In genomic region chr2:102313025-102313424, GRCh38 we compare ENCODE assay signal across 21 cellular contexts. TPM values are rescaled to one million over a fixed set of nuclear protein-coding genes. Genes with fewer than 3 reads are reported as not detected.
DNase-seq lines count a peak whose midpoint lies in the region; ATAC-seq and TF ChIP-seq lines count a peak whose summit lies in the region.
"Had no signal": no experiment of that assay in that cellular context is flagged by ENCODE, and none has a peak within 500 bp of the region (broad histone marks: within the 10 kb centered on the region; RNA-seq: fewer than 3 reads in every experiment).

No MANE protein-coding gene starts in this region.

- H4K91ac ChIP-seq in IMR-90 (ENCODE audit: insufficient read depth, low read depth, low read length), result no peak overlapping the region; the same call in 1 of the 2 replicates

- intact Hi-C loops in IMR-90 (cut with micrococcal nuclease), result no loop called here
- intact Hi-C loops in CD4-positive, alpha-beta T cell (cut with DNase I, micrococcal nuclease), result no loop called here

- no CpG with 5 or more reads among the region's 2 CpGs for WGBS in IMR-90 (ENCODE audit: extremely low coverage in 2 of 2, insufficient read length in 1 of 2), 2 experiments

- H3K18ac ChIP-seq in IMR-90 (ENCODE audit: low read depth, low read length), result peak overlapping the region; percentile 39; the same call in 1 of the 2 replicates

- H2BK15ac ChIP-seq in IMR-90 (ENCODE audit: low read depth, low read length), result 0 out of 3 replicates have a peak overlapping the region, but pooled peaks have one; percentile 37

- no peak overlapping the region for H3K27ac ChIP-seq in IMR-90 (ENCODE audit: insufficient read depth, low read length)
- peak overlapping the region; percentile 76 for H3K27ac ChIP-seq in brain microvascular endothelial cell
- no peak overlapping the region for H3K27ac ChIP-seq in CD4-positive, alpha-beta T cell (ENCODE audit: low read depth, low read length)
- H3K27ac ChIP-seq: C4-2B, cardiac muscle cell, neutrophil, sigmoid colon, vagina, WERI-Rb-1 had no signal

- H4K5ac ChIP-seq in IMR-90 (ENCODE audit: low read depth, low read length), result no peak overlapping the region

- H3K4me1 ChIP-seq in IMR-90 (ENCODE audit: control insufficient read depth, insufficient read depth, low read length), result peaks cover 10% of the 10 kb centered on the region
- H3K4me1 ChIP-seq: sigmoid colon, vagina had no signal

- peak overlapping the region in 1 of 2 experiments; percentile 59; a peak in 2 of 4 replicates for H4K8ac ChIP-seq in IMR-90 (ENCODE audit: low read depth in 2 of 2, low read length in 2 of 2)

- no peak overlapping the region for H3K27ac Mint-ChIP-seq in CD4-positive, alpha-beta T cell
- H3K27ac Mint-ChIP-seq: effector memory CD8-positive, alpha-beta T cell; mesothelial cell of epicardium; stimulated activated naive CD8-positive, alpha-beta T cell treated with anti-CD3 and anti-CD28 coated beads, Interleukin-15, Interleukin-2, amounts not matched to agents 100 ng/mL and 50 ng/mL, for 24 hours had no signal

- no TSS peak for BruUV-seq in IMR-90 (replicated peaks; lab: Mats Ljungman, UMichigan)

- peaks cover 4% of the 10 kb centered on the region for H3K27me3 Mint-ChIP-seq in CD4-positive, alpha-beta T cell
- H3K27me3 Mint-ChIP-seq: stimulated activated naive CD8-positive, alpha-beta T cell treated with anti-CD3 and anti-CD28 coated beads, Interleukin-15, Interleukin-2, amounts not matched to agents 100 ng/mL and 50 ng/mL, for 24 hours had no signal

- H3K4me2 ChIP-seq in IMR-90 (ENCODE audit: low read depth, low read length), result peak overlapping the region; percentile 44; the same call in 1 of the 2 replicates

- in situ Hi-C loops in IMR-90 (cut with MboI; ENCODE audit: low sequenced_read_pairs) (no loop called here), brain microvascular endothelial cell (cut with HindIII; ENCODE audit: low pct_ligation_motif_present, low sequenced_read_pairs) (no loop called here)

- POLR2A ChIA-PET in IMR-90 (lab: Charles Lee; ENCODE audit: unreplicated experiment), result no interaction called here
- POLR2A ChIA-PET in CD4-positive, alpha-beta T cell (lab: Charles Lee), result no interaction called here

- TF ChIP-seq POLR2A in IMR-90 (IDR thresholded peaks at IDR 0.05; ENCODE audit: low read depth, low read length), result peak; percentile 30; the same call in 1 of the 2 replicates

- TF ChIP-seq RAD21 in IMR-90 (IDR thresholded peaks at IDR 0.05; ENCODE audit: low read length), result no peak

- H3K4me3 Mint-ChIP-seq in CD4-positive, alpha-beta T cell, result no peak overlapping the region
- H3K4me3 Mint-ChIP-seq: effector memory CD8-positive, alpha-beta T cell; mesothelial cell of epicardium; stimulated activated naive CD8-positive, alpha-beta T cell treated with anti-CD3 and anti-CD28 coated beads, Interleukin-15, Interleukin-2, amounts not matched to agents 100 ng/mL and 50 ng/mL, for 24 hours had no signal

- TF ChIP-seq CTCF in AG10803 (conservative IDR thresholded peaks at IDR 0.05; ENCODE audit: low read length) (no peak), IMR-90 (conservative IDR thresholded peaks at IDR 0.05; ENCODE audit: low read depth, low read length) (no peak), brain microvascular endothelial cell (IDR thresholded peaks at IDR 0.05; ENCODE audit: low read depth, low read length, missing control alignments) (no peak), GM10266 (IDR thresholded peaks at IDR 0.05; ENCODE audit: control insufficient read depth, insufficient read depth, low read depth, missing control alignments) (no peak)
- no peak for TF ChIP-seq CTCF in CD4-positive, alpha-beta T cell (IDR thresholded peaks at IDR 0.05)

- H2AK5ac ChIP-seq in IMR-90 (ENCODE audit: low read depth, low read length), result no peak overlapping the region

- no peak overlapping the region for H3K9ac ChIP-seq in IMR-90 (ENCODE audit: low read depth, low read length)

- peak overlapping the region; percentile 77; the same call in 1 of the 2 replicates for H3K14ac ChIP-seq in IMR-90 (replicated peaks; ENCODE audit: low read depth, low read length)

- peak overlapping the region; percentile 61 for H2BK120ac ChIP-seq in IMR-90 (ENCODE audit: low read depth, low read length)

- no peak overlapping the region for H2AFZ ChIP-seq in IMR-90 (replicated peaks; ENCODE audit: low read length, poor library complexity)

- H3K4ac ChIP-seq in IMR-90 (ENCODE audit: low read depth, low read length), result peak overlapping the region; percentile 65; the same call in 1 of the 2 replicates

- H3K9me1 ChIP-seq in IMR-90 (ENCODE audit: insufficient read depth, low read length), result peaks cover 4% of the 10 kb centered on the region

- CTCF ChIA-PET in IMR-90 (lab: Yijun Ruan, JAX), result no interaction called here
- CTCF ChIA-PET in CD4-positive, alpha-beta T cell (lab: Charles Lee), result interaction anchor here (1.0 kb wide), 1 partner anchor 11 kb away, joined by 3 read pairs; no protein-coding TSS in a partner anchor

- no peak overlapping the region for H3K56ac ChIP-seq in IMR-90 (ENCODE audit: extremely low read depth, insufficient read depth, low read length)

- peak overlapping the region; percentile 59 for H2BK20ac ChIP-seq in IMR-90 (ENCODE audit: low read depth, low read length)

- dilution Hi-C loops in IMR-90 (cut with HindIII; ENCODE audit: low sequenced_read_pairs, unreplicated experiment), result no loop called here

- no peak overlapping the region for H3K4me3 ChIP-seq in AG10803 (ENCODE audit: low read length)
- H3K4me3 ChIP-seq in IMR-90 (ENCODE audit: insufficient read depth, low read depth, low read length), result no peak overlapping the region
- no peak overlapping the region for H3K4me3 ChIP-seq in brain microvascular endothelial cell (ENCODE audit: low read depth, low read length)
- H3K4me3 ChIP-seq: cardiac muscle cell, sigmoid colon, vagina had no signal

- H2BK5ac ChIP-seq in IMR-90 (ENCODE audit: low read depth, low read length, poor library complexity, severe bottlenecking), result peak overlapping the region; percentile 28

- H3K4me1 Mint-ChIP-seq in CD4-positive, alpha-beta T cell (ENCODE audit: low read depth), result no peaks in the 10 kb centered on the region
- H3K4me1 Mint-ChIP-seq: mesothelial cell of epicardium had no signal

- no peaks in the 10 kb centered on the region for H4K20me1 ChIP-seq in IMR-90 (ENCODE audit: insufficient read depth, low read length)

- ATAC-seq in IMR-90 (ENCODE audit: low read depth), result peak; percentile 83
- ATAC-seq in GM21717 (IDR thresholded peaks at IDR 0.05; ENCODE audit: unreplicated experiment), result no peak
- no peak for ATAC-seq in CD4-positive, alpha-beta T cell (ENCODE audit: poor library complexity)
- ATAC-seq: effector memory CD8-positive, alpha-beta T cell; HCT116 had no signal

- H3K79me1 ChIP-seq in IMR-90 (ENCODE audit: low read depth in 1 of 2, low read length in 2 of 2), result no peaks in the 10 kb centered on the region

- no peaks in the 10 kb centered on the region for H3K9me3 Mint-ChIP-seq in CD4-positive, alpha-beta T cell
- H3K9me3 Mint-ChIP-seq: effector memory CD8-positive, alpha-beta T cell; stimulated activated naive CD8-positive, alpha-beta T cell treated with anti-CD3 and anti-CD28 coated beads, Interleukin-15, Interleukin-2, amounts not matched to agents 100 ng/mL and 50 ng/mL, for 24 hours had no signal

- no peaks in the 10 kb centered on the region for H3K9me3 ChIP-seq in IMR-90 (ENCODE audit: control insufficient read depth, insufficient read depth, low read length)
- H3K9me3 ChIP-seq in CD4-positive, alpha-beta T cell (ENCODE audit: control insufficient read depth, low read length), result no peaks in the 10 kb centered on the region
- H3K9me3 ChIP-seq: neutrophil, sigmoid colon, vagina had no signal

- no peak overlapping the region for H3K23ac ChIP-seq in IMR-90 (ENCODE audit: low read depth, low read length)

- H3K36me3 ChIP-seq in IMR-90 (ENCODE audit: control insufficient read depth, insufficient read depth, low read length) (no peaks in the 10 kb centered on the region), brain microvascular endothelial cell (replicated peaks) (no peaks in the 10 kb centered on the region)
- H3K36me3 ChIP-seq: cardiac muscle cell, neutrophil, sigmoid colon, vagina, WERI-Rb-1 had no signal

- peak; percentile 22 for DNase-seq in AG10803 (ENCODE audit: low read depth)
- DNase-seq in IMR-90, result peak; percentile 95
- peak; percentile 84 for DNase-seq in brain microvascular endothelial cell
- DNase-seq in kidney tubule cell (ENCODE audit: low spot score), result peak; percentile 79
- DNase-seq in GM10266 (ENCODE audit: extremely low spot score), result no peak
- DNase-seq in CD4-positive, alpha-beta T cell, result no peak
- DNase-seq in stimulated activated naive CD4-positive, alpha-beta T cell treated with Interleukin-2 at 50 U/mL for 16 hours (lab: John Stamatoyannopoulos, UW), result no peak
- DNase-seq: activated naive CD4-positive, alpha-beta T cell; effector memory CD8-positive, alpha-beta T cell; NCI-H1694 treated with DMSO at 0.1 percent for 48 hours; NCI-H510A treated with DMSO at 0.1 percent for 48 hours; sigmoid colon; WERI-Rb-1 had no signal

- no peak overlapping the region for H2AK9ac ChIP-seq in IMR-90 (replicated peaks; ENCODE audit: low read depth, low read length, poor library complexity)

- H3K27me3 ChIP-seq in IMR-90 (ENCODE audit: control insufficient read depth, insufficient read depth, low read length) (peaks cover 2% of the 10 kb centered on the region; the same call in 1 of the 2 replicates), brain microvascular endothelial cell (replicated peaks) (no peaks in the 10 kb centered on the region)
- no peaks in the 10 kb centered on the region for H3K27me3 ChIP-seq in CD4-positive, alpha-beta T cell (ENCODE audit: control insufficient read depth, insufficient read depth, low read length)
- H3K27me3 ChIP-seq: cardiac muscle cell, neutrophil, sigmoid colon, vagina had no signal

- no peaks in the 10 kb centered on the region for H3K36me3 Mint-ChIP-seq in CD4-positive, alpha-beta T cell (ENCODE audit: low read depth)
- H3K36me3 Mint-ChIP-seq: mesothelial cell of epicardium had no signal

RNA-seq across cellular contexts. Expression of gene IL1RL1, which starts 1.7 kb away (rescaled TPM):
- under 0.01 TPM in 2 replicates for total RNA-seq in IMR-90 (2012; rRNA removed)
- polyA plus RNA-seq in IMR-90 (2012; rRNA removed), result 0.14 TPM in 1 of 2 replicates, not detected in the other
- polyA plus RNA-seq in IMR-90 (2012; cell fraction: cytosol; rRNA removed), result 0.01 TPM in 1 of 2 replicates, not detected in the other
- 0.02 and 0.21 TPM in 2 replicates for polyA plus RNA-seq in IMR-90 (2012; cell fraction: nucleus; rRNA removed; ENCODE audit: low replicate concordance)
- total RNA-seq in CD4-positive, alpha-beta T cell, result not detected
- total RNA-seq: cardiac muscle cell had no signal
- polyA plus RNA-seq: cardiac muscle cell had no signal

RNA-seq across cellular contexts. Expression of gene IL18R1, which starts 42.6 kb away (rescaled TPM):
- 0.18 and 0.28 TPM in 2 replicates for total RNA-seq in IMR-90 (2012; rRNA removed)
- 0.14 and 0.24 TPM in 2 replicates for polyA plus RNA-seq in IMR-90 (2012; rRNA removed)
- 0.03 and 0.08 TPM in 2 replicates for polyA plus RNA-seq in IMR-90 (2012; cell fraction: cytosol; rRNA removed)
- 0.09 and 0.46 TPM in 2 replicates for polyA plus RNA-seq in IMR-90 (2012; cell fraction: nucleus; rRNA removed; ENCODE audit: low replicate concordance)
- 1 to 10 TPM; 7.6 to 9.1 TPM for total RNA-seq in CD4-positive, alpha-beta T cell

Comparison
In these comparisons a context has a peak if more than half of its experiments do, and no peak if none do; other contexts are left out.
1. DNase-seq: peak in AG10803 (single experiment), IMR-90 (single experiment), brain microvascular endothelial cell (single experiment) and kidney tubule cell (single experiment); none in GM10266 (single experiment), CD4-positive, alpha-beta T cell (0 of 10) and stimulated activated naive CD4-positive, alpha-beta T cell treated with Interleukin-2 at 50 U/mL for 16 hours (single experiment).